Comparison of ENCODE assay signal across 8 cellular contexts in genomic region chr14:64502476-64503183, GRCh38. TPM values are rescaled to one million over a fixed set of nuclear protein-coding genes. Genes with fewer than 3 reads are reported as not detected.
A peak's percentile ranks its signal among the peaks of the same experiment; 100 is the strongest.
DNase-seq lines count a peak whose midpoint lies in the region; ATAC-seq and TF ChIP-seq lines count a peak whose summit lies in the region.

No MANE protein-coding gene starts in this region.

- H3K27me3 Mint-ChIP-seq in immature natural killer cell (ENCODE audit: low read depth in 3 of 3), result peaks cover 13 to 28% (median 28%) of the 10 kb centered on the region in 3 donors

- H3K4me3 ChIP-seq in OCI-LY7 (ENCODE audit: low read depth, low read length, poor library complexity, severe bottlenecking), result peak overlapping the region; percentile 87

- DNase-seq in DMS 273 (lab: John Stamatoyannopoulos, UW; ENCODE audit: unreplicated experiment), result peak; percentile 65
- no peak for DNase-seq in DMS 273 treated with DMSO at 0.1 percent for 48 hours (lab: John Stamatoyannopoulos, UW)
- DNase-seq in OCI-LY7 (ENCODE audit: low spot score), result peak; percentile 48
- no peak for DNase-seq in immature natural killer cell
- peak; percentile 46 for DNase-seq in stimulated activated CD8-positive, alpha-beta memory T cell treated with anti-CD3 and anti-CD28 coated beads, Interleukin-4, amount 100 ng/mL, for 48 hours

- peaks cover 0 to 3% (median 0%) of the 10 kb centered on the region in 6 donors for H3K9me3 Mint-ChIP-seq in immature natural killer cell

- H4K20me1 ChIP-seq in OCI-LY7 (ENCODE audit: insufficient read depth, low read length), result peaks cover 28% of the 10 kb centered on the region

- peaks cover 22% of the 10 kb centered on the region for H3K36me3 ChIP-seq in OCI-LY7 (ENCODE audit: insufficient read depth, low read length)

- ATAC-seq in HG02678 (IDR thresholded peaks at IDR 0.05; ENCODE audit: unreplicated experiment), result no peak
- no peak for ATAC-seq in HG02798 (IDR thresholded peaks at IDR 0.05; ENCODE audit: poor library complexity, unreplicated experiment)

- H3K9me2 ChIP-seq in OCI-LY7 (ENCODE audit: insufficient read depth, low read length), result no peaks in the 10 kb centered on the region

- POLR2A ChIA-PET in OCI-LY7 (lab: Charles Lee), result interaction anchor here (0.6 to 3.1 kb wide), 9 partner anchors 9 to 867 kb away, joined by 3 to 13 read pairs (median 4); partner anchors contain the start of gene MTHFD1

- intact Hi-C loops in OCI-LY7 (cut with micrococcal nuclease; ENCODE audit: unreplicated experiment), result loop anchor here (2.0 to 10.0 kb wide), 4 partner anchors 114 to 778 kb away; partner anchors contain the start of genes MTHFD1, SGPP1 and SYNE2

- peak overlapping the region; percentile 99 to 100 (median 99) for H3K27ac Mint-ChIP-seq in immature natural killer cell

- peaks cover 77% of the 10 kb centered on the region for H3K79me2 ChIP-seq in OCI-LY7 (ENCODE audit: insufficient read depth, low read depth, low read length)

- H3K4me3 Mint-ChIP-seq in immature natural killer cell, result peak overlapping the region; percentile 96 to 100 (median 99)

- peaks cover 65 to 73% of the 10 kb centered on the region in 2 donors for H3K4me1 Mint-ChIP-seq in immature natural killer cell

- peaks cover 0 to 5% (median 4%) of the 10 kb centered on the region in 3 donors for H3K36me3 Mint-ChIP-seq in immature natural killer cell

- CTCF ChIA-PET in OCI-LY7 (lab: Charles Lee; ENCODE audit: unreplicated experiment), result interaction anchor here (1.0 to 1.1 kb wide), 2 partner anchors 9 to 11 kb away, joined by 3 to 4 read pairs; no protein-coding TSS in a partner anchor

- no peak for TF ChIP-seq CTCF in OCI-LY7 (conservative IDR thresholded peaks at IDR 0.05; ENCODE audit: low read length)

- H3K9me3 ChIP-seq in OCI-LY7 (ENCODE audit: low read length), result no peaks in the 10 kb centered on the region

- BruUV-seq in OCI-LY7 (replicated peaks; lab: Mats Ljungman, UMichigan), result no TSS peak

- peaks cover 51% of the 10 kb centered on the region for H3K4me1 ChIP-seq in OCI-LY7 (ENCODE audit: insufficient read depth, low read length, poor library complexity, severe bottlenecking)

- H3K27ac ChIP-seq in OCI-LY7 (ENCODE audit: low read depth, low read length, poor library complexity, severe bottlenecking) (peak overlapping the region; percentile 96), angular gyrus (ENCODE audit: low read depth, low read length) (peak overlapping the region; percentile 95)

- peak overlapping the region; percentile 67 for H2AFZ ChIP-seq in OCI-LY7 (ENCODE audit: low read length)

- H3K4me2 ChIP-seq in OCI-LY7 (ENCODE audit: low read length), result peak overlapping the region; percentile 99

RNA-seq across cellular contexts. Expression of gene ZBTB25, which starts 1.0 kb away (rescaled TPM):
- 16.1 and 18.4 TPM in 2 replicates for total RNA-seq in OCI-LY7 (2014; rRNA removed; shearing (Covaris generic))
- total RNA-seq in OCI-LY7 (2022), result 35.4 and 37.1 TPM in 2 replicates
- polyA plus RNA-seq in immature natural killer cell, result 10 to 100 TPM in 2 of 3 donors, 1 to 10 TPM in 1; 9.9 to 23.1 (median 15.3) TPM

RNA-seq across cellular contexts. Expression of gene ZBTB1, which starts 1.9 kb away (rescaled TPM):
- 34.1 and 41.2 TPM in 2 replicates for total RNA-seq in OCI-LY7 (2014; rRNA removed; shearing (Covaris generic))
- total RNA-seq in OCI-LY7 (2022), result 47.5 and 49.5 TPM in 2 replicates
- polyA plus RNA-seq in immature natural killer cell, result 100 to 1,000 TPM in 1 of 3 donors, 10 to 100 TPM in 2; 53.5 to 123 (median 70.9) TPM

RNA-seq across cellular contexts. Expression of gene AKAP5, which starts 37.3 kb away (rescaled TPM):
- total RNA-seq in OCI-LY7 (2014; rRNA removed; shearing (Covaris generic)), result 0.31 and 0.92 TPM in 2 replicates
- 0.57 TPM in 2 replicates for total RNA-seq in OCI-LY7 (2022)
- 1 to 10 TPM; 1.5 to 5.8 (median 4.2) TPM for polyA plus RNA-seq in immature natural killer cell

RNA-seq across cellular contexts. Expression of gene HSPA2, which starts 37.9 kb away (rescaled TPM):
- 0.54 and 0.57 TPM in 2 replicates for total RNA-seq in OCI-LY7 (2014; rRNA removed; shearing (Covaris generic))
- 0.33 and 0.36 TPM in 2 replicates for total RNA-seq in OCI-LY7 (2022)
- 1 to 10 TPM in 1 of 3 donors, under 1 TPM in 2; 0.11 to 1.2 (median 0.73) TPM for polyA plus RNA-seq in immature natural killer cell

RNA-seq across cellular contexts. Expression of gene PPP1R36, which starts 47.1 kb away (rescaled TPM):
- 1.2 TPM in 1 of 2 replicates, not detected in the other for total RNA-seq in OCI-LY7 (2014; rRNA removed; shearing (Covaris generic))
- not detected in 2 replicates for total RNA-seq in OCI-LY7 (2022)
- polyA plus RNA-seq in immature natural killer cell, result under 1 TPM in 2 of 3 donors, not detected in 1; 0.47 to 0.81 TPM

Comparison
In these comparisons a context has a peak if more than half of its experiments do, and no peak if none do; other contexts are left out.
1. DNase-seq: peak in DMS 273 (single experiment), OCI-LY7 (single experiment) and stimulated activated CD8-positive, alpha-beta memory T cell treated with anti-CD3 and anti-CD28 coated beads, Interleukin-4, amount 100 ng/mL, for 48 hours (single experiment); none in DMS 273 treated with DMSO at 0.1 percent for 48 hours (single experiment) and immature natural killer cell (0 of 3).